19 cellular contexts compared by ENCODE assay signal in genomic region chr5:113150221-113150620, GRCh38.
"Had no signal": no experiment of that assay in that cellular context is flagged by ENCODE, and none has a peak within 500 bp of the region (broad histone marks: within the 10 kb centered on the region; RNA-seq: fewer than 3 reads in every experiment).

No MANE protein-coding gene starts in this region.

- H3K9me3 ChIP-seq: heart right ventricle, tibial nerve, vagina had no signal

- H3K4me3 ChIP-seq: dorsolateral prefrontal cortex, heart right ventricle, lung, SK-N-MC, tibial nerve, vagina had no signal

- H3K27me3 ChIP-seq: brain microvascular endothelial cell, dorsolateral prefrontal cortex, heart right ventricle, tibial nerve, vagina had no signal

- H3K4me1 Mint-ChIP-seq: activated CD4-positive, alpha-beta T cell treated with anti-CD3 and anti-CD28 coated beads for 36 hours had no signal

- H3K27me3 Mint-ChIP-seq: activated CD4-positive, alpha-beta T cell treated with anti-CD3 and anti-CD28 coated beads for 36 hours had no signal

- H3K9me3 Mint-ChIP-seq: neural crest cell had no signal

- H3K4me3 Mint-ChIP-seq: activated CD4-positive, alpha-beta T cell treated with anti-CD3 and anti-CD28 coated beads for 36 hours; neural crest cell had no signal

- H3K36me3 ChIP-seq: brain microvascular endothelial cell, tibial nerve, vagina had no signal

- H3K27ac Mint-ChIP-seq: activated CD4-positive, alpha-beta T cell treated with anti-CD3 and anti-CD28 coated beads for 36 hours had no signal

- DNase-seq: activated CD4-positive, alpha-beta T cell treated with anti-CD3 and anti-CD28 coated beads for 36 hours; activated CD4-positive, alpha-beta T cell treated with anti-CD3 and anti-CD28 coated beads, Interleukin-2, amount 50 U/mL, for 48 hours; aorta; central memory CD4-positive, alpha-beta T cell; dorsolateral prefrontal cortex; heart right ventricle; left cardiac atrium; midbrain; posterior cingulate gyrus; stimulated activated naive CD8-positive, alpha-beta T cell treated with anti-CD3 and anti-CD28 coated beads, Interleukin-15, Interleukin-2, amounts not matched to agents 100 U/mL and 50 U/mL, for 24 hours; substantia nigra had no signal

- H3K27ac ChIP-seq: brain microvascular endothelial cell, heart right ventricle, SK-N-MC, vagina had no signal

- FAIRE-seq: colon had no signal

- ATAC-seq: activated CD4-positive, alpha-beta T cell treated with anti-CD3 and anti-CD28 coated beads for 36 hours; esophagus mucosa; heart right ventricle; left cardiac atrium; stimulated activated naive CD8-positive, alpha-beta T cell treated with anti-CD3 and anti-CD28 coated beads, Interleukin-15, Interleukin-2, amounts not matched to agents 100 U/mL and 50 U/mL, for 24 hours had no signal
